In the genomic region with DNA sequence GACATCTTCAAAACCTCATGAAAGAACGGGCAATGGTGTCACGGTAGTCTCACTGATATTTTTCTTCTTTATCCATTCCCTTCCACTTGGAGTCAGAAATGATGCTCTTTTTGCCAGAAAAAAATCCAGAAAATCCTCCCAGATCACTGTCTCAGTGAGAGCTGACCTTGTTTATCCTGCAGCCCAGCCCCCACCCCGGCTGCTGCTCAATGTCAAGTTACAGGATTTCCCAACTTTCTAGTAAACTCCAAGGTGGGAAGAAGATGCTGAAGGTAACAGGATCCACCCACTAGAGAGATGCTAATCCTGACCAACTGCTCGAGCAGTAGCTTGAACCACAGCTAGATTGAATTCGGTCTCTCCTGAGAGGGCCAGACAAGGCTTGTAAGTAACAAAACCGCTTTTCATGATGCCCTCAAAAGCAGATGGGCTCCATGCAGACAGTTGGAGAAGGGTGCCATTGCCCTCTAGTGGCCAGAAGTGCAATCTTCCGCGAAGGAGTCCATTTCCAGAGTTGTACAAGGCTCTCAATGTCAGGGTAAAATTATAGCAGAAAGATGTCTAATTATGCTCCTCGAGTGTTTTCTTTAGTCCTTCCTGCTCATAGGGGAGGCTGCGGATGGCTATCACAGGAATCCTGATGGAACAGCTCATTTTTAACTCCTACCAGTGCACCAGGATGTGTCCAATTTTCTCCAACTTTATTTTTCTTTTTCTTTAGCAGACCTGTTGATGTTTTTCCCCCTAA, we compare ENCODE assay signal across 8 cellular contexts. TPM values are rescaled to one million over a fixed set of nuclear protein-coding genes. Genes with fewer than 3 reads are reported as not detected.
DNase-seq lines count a peak whose midpoint lies in the region; ATAC-seq and TF ChIP-seq lines count a peak whose summit lies in the region.

No MANE protein-coding gene starts in this region.

- peaks cover 0 to 25% (median 0%) of the 10 kb centered on the region in 9 donors for H3K27me3 ChIP-seq in heart left ventricle

- no peaks in the 10 kb centered on the region for H3K9me3 ChIP-seq in heart left ventricle

- no peak overlapping the region for H3K4me3 Mint-ChIP-seq in activated naive CD8-positive, alpha-beta T cell treated with anti-CD3 and anti-CD28 coated beads, Interleukin-2, amount 50 U/mL, for 24 hours

- peaks cover 40% of the 10 kb centered on the region for H3K27me3 Mint-ChIP-seq in activated naive CD8-positive, alpha-beta T cell treated with anti-CD3 and anti-CD28 coated beads, Interleukin-2, amount 50 U/mL, for 24 hours

- intact Hi-C loops in heart left ventricle (cut with DNase I) = loop anchor here in 7 of 10 donors (5.0 to 10.0 kb wide), 7 partner anchors 641 to 1756 kb away; no protein-coding TSS in a partner anchor
- intact Hi-C loops in posterior vena cava (cut with DNase I) = loop anchor here in 1 of 2 donors (5.0 kb wide), 1 partner anchor 966 kb away; no protein-coding TSS in a partner anchor

- peak overlapping the region in 2 of 12 donors; percentile 11 to 24 for H3K4me3 ChIP-seq in heart left ventricle

- TF ChIP-seq POLR2A in heart left ventricle (IDR thresholded peaks at IDR 0.05) = no peak

- peak overlapping the region in 2 of 12 donors; percentile 17 to 53 for H3K27ac ChIP-seq in heart left ventricle

- peak; percentile 38 for DNase-seq in CMK (ENCODE audit: low read depth)
- DNase-seq in NCI-H460 (ENCODE audit: extremely low read depth, low read depth) = peak; percentile 93
- peak; percentile 47 for DNase-seq in activated naive CD8-positive, alpha-beta T cell treated with anti-CD3 and anti-CD28 coated beads, Interleukin-2, amount 50 U/mL, for 24 hours
- peak in 4 of 5 donors; percentile 61 to 72 (median 66) for DNase-seq in heart left ventricle
- peak; percentile 81 for DNase-seq in posterior vena cava (ENCODE audit: low spot score)
- DNase-seq in stimulated activated naive CD4-positive, alpha-beta T cell treated with Interleukin-2 at 50 U/mL for 16 hours (lab: John Stamatoyannopoulos, UW) = no peak

- peaks cover 0 to 40% (median 5%) of the 10 kb centered on the region in 12 donors for H3K4me1 ChIP-seq in heart left ventricle

- TF ChIP-seq CTCF in heart left ventricle (IDR thresholded peaks at IDR 0.05) = peak; percentile 81 to 95 (median 90)

- no peaks in the 10 kb centered on the region for H3K9me3 Mint-ChIP-seq in activated naive CD8-positive, alpha-beta T cell treated with anti-CD3 and anti-CD28 coated beads, Interleukin-2, amount 50 U/mL, for 24 hours

- H3K4me1 Mint-ChIP-seq in activated naive CD8-positive, alpha-beta T cell treated with anti-CD3 and anti-CD28 coated beads, Interleukin-2, amount 50 U/mL, for 24 hours = no peaks in the 10 kb centered on the region

- no peaks in the 10 kb centered on the region for H3K36me3 Mint-ChIP-seq in activated naive CD8-positive, alpha-beta T cell treated with anti-CD3 and anti-CD28 coated beads, Interleukin-2, amount 50 U/mL, for 24 hours (ENCODE audit: low read depth)

- H3K27ac Mint-ChIP-seq in activated naive CD8-positive, alpha-beta T cell treated with anti-CD3 and anti-CD28 coated beads, Interleukin-2, amount 50 U/mL, for 24 hours = no peak overlapping the region

- ATAC-seq in GM18873 (IDR thresholded peaks at IDR 0.05; ENCODE audit: low FRiP score, unreplicated experiment) = peak; percentile 63
- ATAC-seq in HG03196 (IDR thresholded peaks at IDR 0.05; ENCODE audit: unreplicated experiment) = peak; percentile 72
- no peak for ATAC-seq in activated naive CD8-positive, alpha-beta T cell treated with anti-CD3 and anti-CD28 coated beads, Interleukin-2, amount 50 U/mL, for 24 hours
- ATAC-seq in heart left ventricle = peak; percentile 63 to 67 (median 66)

- H3K36me3 ChIP-seq in heart left ventricle = peaks cover 0 to 5% (median 0%) of the 10 kb centered on the region in 9 donors

- WGBS in heart left ventricle, 4 donors = 18 to 22% (median 22%) methylated on average over 10 of the region's 10 CpGs

RNA-seq across cellular contexts. Expression of gene CDH11, which starts 4.0 kb away (rescaled TPM):
- 1,481 and 1,616 TPM in 2 replicates for total RNA-seq in NCI-H460 (2014; rRNA removed; shearing (Covaris generic))
- polyA plus RNA-seq in NCI-H460 (2014; cell fraction: nucleus; rRNA removed) = 492 and 629 TPM in 2 replicates
- total RNA-seq in heart left ventricle (10 to 100 TPM in 5 of 9 donors, 1 to 10 TPM in 4; 6.0 to 37.1 (median 11.9) TPM), posterior vena cava (10 to 100 TPM; 64.4 to 92.2 TPM)
- polyA plus RNA-seq in heart left ventricle = 1 to 10 TPM; 1.4 to 4.9 TPM

Comparison
In these comparisons a context has a peak if more than half of its experiments do, and no peak if none do; other contexts are left out.
1. RNA of gene CDH11, which starts 4.0 kb away (total RNA-seq): 1,481 to 1,616 TPM in NCI-H460; 64.4 to 92.2 TPM in posterior vena cava and 6.0 to 37.1 TPM in heart left ventricle; every median in the first group is over 10 times any median in the second.